Comparison of ENCODE assay signal across 25 cellular contexts in genomic region chr18:48019557-48019956, GRCh38.
A peak's percentile ranks its signal among the peaks of the same experiment; 100 is the strongest.
DNase-seq lines count a peak whose midpoint lies in the region; ATAC-seq and TF ChIP-seq lines count a peak whose summit lies in the region.
"Had no signal": no experiment of that assay in that cellular context is flagged by ENCODE, and none has a peak within 500 bp of the region (broad histone marks: within the 10 kb centered on the region; RNA-seq: fewer than 3 reads in every experiment).

No MANE protein-coding gene starts in this region.

- intact Hi-C loops in activated T-helper 2 cell treated with anti-CD3 and anti-CD28 coated beads, Interferon-gamma antibody, Interleukin-2, Interleukin-4, amounts not matched to agents 10 μg/mL and 5 μg/mL and 100 μg/mL, durations not matched to agents 14 hours and 24 hours and 36 hours (cut with micrococcal nuclease), result no loop called here

- H3K4me1 Mint-ChIP-seq in nephron, result peaks cover 45% of the 10 kb centered on the region
- peaks cover 5% of the 10 kb centered on the region for H3K4me1 Mint-ChIP-seq in activated T-helper 2 cell treated with anti-CD3 and anti-CD28 coated beads, Interferon-gamma antibody, Interleukin-2, Interleukin-4, amounts not matched to agents 10 μg/mL and 5 μg/mL and 100 μg/mL, durations not matched to agents 14 hours and 24 hours and 36 hours (ENCODE audit: low read depth)
- H3K4me1 Mint-ChIP-seq: B cell had no signal

- no peak overlapping the region for H3K4me3 ChIP-seq in coronary artery
- H3K4me3 ChIP-seq: K562, MG63 had no signal

- no peaks in the 10 kb centered on the region for H3K36me3 Mint-ChIP-seq in nephron (ENCODE audit: low read depth)
- no peaks in the 10 kb centered on the region for H3K36me3 Mint-ChIP-seq in activated T-helper 2 cell treated with anti-CD3 and anti-CD28 coated beads, Interferon-gamma antibody, Interleukin-2, Interleukin-4, amounts not matched to agents 10 μg/mL and 5 μg/mL and 100 μg/mL, durations not matched to agents 14 hours and 24 hours and 36 hours (ENCODE audit: low read depth)
- H3K36me3 Mint-ChIP-seq: CD14-positive monocyte had no signal

- peaks cover 21% of the 10 kb centered on the region for H3K27me3 Mint-ChIP-seq in nephron (ENCODE audit: low read depth)
- H3K27me3 Mint-ChIP-seq in activated T-helper 2 cell treated with anti-CD3 and anti-CD28 coated beads, Interferon-gamma antibody, Interleukin-2, Interleukin-4, amounts not matched to agents 10 μg/mL and 5 μg/mL and 100 μg/mL, durations not matched to agents 14 hours and 24 hours and 36 hours (ENCODE audit: low read depth), result peaks cover 46% of the 10 kb centered on the region

- no peak for TF ChIP-seq CTCF in coronary artery (IDR thresholded peaks at IDR 0.05)
- no peak for TF ChIP-seq CTCF in nephron (IDR thresholded peaks at IDR 0.05; ENCODE audit: unreplicated experiment in 3 of 3)

- no peak for ATAC-seq in HG03025 (IDR thresholded peaks at IDR 0.05; ENCODE audit: low FRiP score, unreplicated experiment)
- ATAC-seq: HepG2, K562, Right ventricle myocardium inferior had no signal

- DNase-seq in activated effector memory CD4-positive, alpha-beta T cell treated with anti-CD3 and anti-CD28 coated beads, Interleukin-2, amount 50 U/mL, for 16 hours, result peak; percentile 34
- no peak for DNase-seq in activated effector memory CD4-positive, alpha-beta T cell treated with Interleukin-2 at 50 U/mL for 16 hours
- DNase-seq in coronary artery (ENCODE audit: low spot score) (peak; percentile 71), NCI-H82 treated with DMSO at 0.1 percent for 48 hours (lab: John Stamatoyannopoulos, UW; ENCODE audit: unreplicated experiment) (no peak), SW480 (ENCODE audit: low spot score) (no peak)
- no peak for DNase-seq in activated T-helper 2 cell treated with anti-CD3 and anti-CD28 coated beads, Interferon-gamma antibody, Interleukin-2, Interleukin-4, amounts not matched to agents 10 μg/mL and 5 μg/mL and 100 μg/mL, durations not matched to agents 14 hours and 24 hours and 36 hours (ENCODE audit: low spot score)
- DNase-seq: GF-D8, H7, HFFc6, MG63, NCI-H1048, NCI-H1417 treated with DMSO at 0.1 percent for 48 hours, NCI-H2029, NCI-H2227 treated with DMSO at 0.1 percent for 48 hours, NCI-H510A, NCI-H748 treated with DMSO at 0.1 percent for 48 hours, OCI-M1 had no signal

- H3K27ac ChIP-seq in coronary artery, result no peak overlapping the region
- H3K27ac ChIP-seq: HL-60 had no signal

- H3K9me3 Mint-ChIP-seq in nephron, result peaks cover 7% of the 10 kb centered on the region
- no peaks in the 10 kb centered on the region for H3K9me3 Mint-ChIP-seq in activated T-helper 2 cell treated with anti-CD3 and anti-CD28 coated beads, Interferon-gamma antibody, Interleukin-2, Interleukin-4, amounts not matched to agents 10 μg/mL and 5 μg/mL and 100 μg/mL, durations not matched to agents 14 hours and 24 hours and 36 hours
- H3K9me3 Mint-ChIP-seq: HFFc6 had no signal

- H3K4me3 Mint-ChIP-seq in nephron, result no peak overlapping the region
- H3K4me3 Mint-ChIP-seq in activated T-helper 2 cell treated with anti-CD3 and anti-CD28 coated beads, Interferon-gamma antibody, Interleukin-2, Interleukin-4, amounts not matched to agents 10 μg/mL and 5 μg/mL and 100 μg/mL, durations not matched to agents 14 hours and 24 hours and 36 hours (ENCODE audit: low read depth), result no peak overlapping the region
- H3K4me3 Mint-ChIP-seq: B cell, CD14-positive monocyte, HFFc6 had no signal

- H3K27ac Mint-ChIP-seq in nephron, result peak overlapping the region in 2 of 3 experiments; percentile 2 to 4
- H3K27ac Mint-ChIP-seq in activated T-helper 2 cell treated with anti-CD3 and anti-CD28 coated beads, Interferon-gamma antibody, Interleukin-2, Interleukin-4, amounts not matched to agents 10 μg/mL and 5 μg/mL and 100 μg/mL, durations not matched to agents 14 hours and 24 hours and 36 hours, result no peak overlapping the region
- H3K27ac Mint-ChIP-seq: B cell, CD14-positive monocyte, HFFc6 had no signal

Comparison
In these comparisons a context has a peak if more than half of its experiments do, and no peak if none do; other contexts are left out.
1. DNase-seq: peak in activated effector memory CD4-positive, alpha-beta T cell treated with anti-CD3 and anti-CD28 coated beads, Interleukin-2, amount 50 U/mL, for 16 hours (single experiment) and coronary artery (single experiment); none in activated effector memory CD4-positive, alpha-beta T cell treated with Interleukin-2 at 50 U/mL for 16 hours (single experiment), activated T-helper 2 cell treated with anti-CD3 and anti-CD28 coated beads, Interferon-gamma antibody, Interleukin-2, Interleukin-4, amounts not matched to agents 10 μg/mL and 5 μg/mL and 100 μg/mL, durations not matched to agents 14 hours and 24 hours and 36 hours (single experiment), NCI-H82 treated with DMSO at 0.1 percent for 48 hours (single experiment) and SW480 (single experiment).